Comparison of ENCODE assay signal across 22 cellular contexts in genomic region chr3:134836921-134837320, GRCh38.
"Had no signal": no experiment of that assay in that cellular context is flagged by ENCODE, and none has a peak within 500 bp of the region (broad histone marks: within the 10 kb centered on the region; RNA-seq: fewer than 3 reads in every experiment).

No MANE protein-coding gene starts in this region.

- ATAC-seq: naive thymus-derived CD8-positive, alpha-beta T cell; natural killer cell treated with Interleukin-12 subunit alpha and Interleukin-12 subunit beta and Interleukin-15 and Interleukin-18, amount 100 ng/mL, for 72 hours; psoas muscle; right cardiac atrium; right lobe of liver; stimulated activated effector memory CD8-positive, alpha-beta T cell treated with anti-CD3 and anti-CD28 coated beads, Interleukin-12 subunit alpha, Interleukin-12 subunit beta, amount 100 ng/mL, for 72 hours; stimulated activated naive B cell treated with anti-CD40 and anti-IgM and Interleukin-4, amounts not matched to agents 10 μg/mL and 1 μg/mL and 100 μg/mL, for 72 hours had no signal

- DNase-seq: naive thymus-derived CD8-positive, alpha-beta T cell; nephron progenitor cell; occipital lobe; ovary; posterior cingulate gyrus; psoas muscle; right cardiac atrium; sigmoid colon; small intestine; stimulated activated CD4-positive, alpha-beta T cell treated with anti-CD3 and anti-CD28 coated beads, Interleukin-15, amount 100 ng/mL, for 24 hours; stimulated activated CD4-positive, alpha-beta T cell treated with anti-CD3 and anti-CD28 coated beads, Interleukin-2, amount 100 ng/mL, for 24 hours; stimulated activated CD4-positive, alpha-beta T cell treated with anti-CD3 and anti-CD28 coated beads, Interleukin-2, amount 100 ng/mL, for 48 hours; stimulated activated CD4-positive, alpha-beta T cell treated with anti-CD3 and anti-CD28 coated beads, Interleukin-4, amount 100 ng/mL, for 24 hours; stimulated activated naive B cell treated with anti-CD40 and anti-IgM and Interleukin-4, amounts not matched to agents 10 μg/mL and 1 μg/mL and 100 μg/mL, for 72 hours; stimulated activated naive CD4-positive, alpha-beta T cell treated with Interleukin-2 at 50 U/mL for 16 hours; stomach; thyroid gland; trophoblast cell; upper lobe of left lung had no signal
